Comparison of ENCODE assay signal across 13 cellular contexts in the genomic region with DNA sequence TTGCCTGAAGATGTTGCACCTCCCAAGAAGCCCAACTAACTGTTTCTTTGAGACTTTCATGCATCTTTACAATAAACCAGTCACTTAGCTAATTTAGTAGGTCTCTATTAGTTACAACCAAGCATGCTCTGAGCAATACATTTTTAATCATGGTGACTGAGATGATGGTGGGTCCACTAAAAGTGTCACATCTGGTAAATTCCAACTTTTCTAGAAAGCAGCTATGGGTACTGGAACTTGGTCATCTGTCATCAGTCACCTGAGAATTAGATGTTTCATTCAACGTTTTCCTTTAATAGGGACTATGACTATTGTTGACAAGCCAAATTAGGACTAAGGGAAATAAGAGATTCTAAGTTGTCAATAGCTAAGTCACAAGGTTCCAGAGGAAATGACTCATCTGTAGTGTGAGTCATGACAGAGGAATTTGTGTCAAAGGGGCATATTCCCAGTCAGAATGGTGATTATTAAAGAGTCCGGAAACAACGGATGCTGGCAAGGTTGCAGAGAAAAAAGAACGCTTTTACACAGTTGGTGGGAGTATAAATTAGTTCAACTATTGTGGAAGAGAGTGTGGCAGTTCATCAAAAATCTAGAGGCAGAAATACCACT.
DNase-seq lines count a peak whose midpoint lies in the region; ATAC-seq, FAIRE-seq and TF ChIP-seq lines count a peak whose summit lies in the region.
"Had no signal": no experiment of that assay in that cellular context is flagged by ENCODE, and none has a peak within 500 bp of the region (broad histone marks: within the 10 kb centered on the region; RNA-seq: fewer than 3 reads in every experiment).

No MANE protein-coding gene starts in this region.

- H3K4me1 Mint-ChIP-seq in astrocyte (ENCODE audit: low read depth, unreplicated experiment), result peaks cover 11% of the 10 kb centered on the region
- H3K4me1 Mint-ChIP-seq: activated T-helper 17 cell treated with anti-CD3 and anti-CD28 coated beads, Interleukin-2, amount 50 U/mL, for 72 hours had no signal

- no peaks in the 10 kb centered on the region for H3K36me3 ChIP-seq in astrocyte (ENCODE audit: insufficient read depth, low read length)
- H3K36me3 ChIP-seq: heart left ventricle, vagina had no signal

- H4K20me1 ChIP-seq in astrocyte (ENCODE audit: insufficient read depth, low read length), result no peaks in the 10 kb centered on the region

- no peaks in the 10 kb centered on the region for H3K36me3 Mint-ChIP-seq in astrocyte (ENCODE audit: low read depth, unreplicated experiment)

- peak; percentile 9 for DNase-seq in HS-5 (ENCODE audit: low read depth)
- DNase-seq in astrocyte (ENCODE audit: low read depth), result peak; percentile 71
- DNase-seq in hepatic stellate cell (ENCODE audit: low spot score), result peak; percentile 14
- no peak for DNase-seq in NCI-H1930 (lab: John Stamatoyannopoulos, UW)
- no peak for DNase-seq in D341Med (ENCODE audit: low spot score)
- no peak for DNase-seq in activated naive CD4-positive, alpha-beta T cell treated with anti-CD3 and anti-CD28 coated beads, Interleukin-2, amount 50 U/mL, for 16 hours
- DNase-seq: heart left ventricle, NCI-H345 had no signal

- peak overlapping the region; percentile 5 for H2AFZ ChIP-seq in astrocyte (ENCODE audit: low read depth, low read length)

- no peak overlapping the region for H3K27ac ChIP-seq in astrocyte (ENCODE audit: low read depth, low read length)
- H3K27ac ChIP-seq: heart left ventricle, KMS-11, vagina had no signal

- ATAC-seq in GM18511 (IDR thresholded peaks at IDR 0.05; ENCODE audit: unreplicated experiment), result no peak
- ATAC-seq: activated CD4-positive, CD25-positive, alpha-beta regulatory T cell treated with anti-CD3 and anti-CD28 coated beads, Interleukin-2, amount 50 U/mL, for 24 hours; activated T-helper 17 cell treated with anti-CD3 and anti-CD28 coated beads, Interleukin-2, amount 50 U/mL, for 72 hours had no signal

- H3K9me3 Mint-ChIP-seq in astrocyte (ENCODE audit: unreplicated experiment), result peaks cover 9% of the 10 kb centered on the region

- no peaks in the 10 kb centered on the region for H3K27me3 Mint-ChIP-seq in astrocyte (ENCODE audit: low read depth, unreplicated experiment)
- H3K27me3 Mint-ChIP-seq: activated T-helper 17 cell treated with anti-CD3 and anti-CD28 coated beads, Interleukin-2, amount 50 U/mL, for 72 hours had no signal

- H3K27me3 ChIP-seq in astrocyte (ENCODE audit: insufficient read depth, low read length), result no peaks in the 10 kb centered on the region
- H3K27me3 ChIP-seq: vagina had no signal

- H3K4me3 ChIP-seq in astrocyte (ENCODE audit: insufficient read depth, low read depth, low read length), result no peak overlapping the region
- H3K4me3 ChIP-seq: heart left ventricle, vagina had no signal

- H3K4me3 Mint-ChIP-seq in astrocyte (ENCODE audit: unreplicated experiment), result no peak overlapping the region
- H3K4me3 Mint-ChIP-seq: activated T-helper 17 cell treated with anti-CD3 and anti-CD28 coated beads, Interleukin-2, amount 50 U/mL, for 72 hours had no signal

- FAIRE-seq in astrocyte (lab: Jason Lieb, UNC), result no peak

- H3K4me2 ChIP-seq in astrocyte (ENCODE audit: low read length), result peak overlapping the region; percentile 37
- H3K4me2 ChIP-seq: KMS-11 had no signal

- no peak overlapping the region for H3K9ac ChIP-seq in astrocyte (ENCODE audit: low read length)
- H3K9ac ChIP-seq: KMS-11 had no signal

- peaks cover 4% of the 10 kb centered on the region for H3K4me1 ChIP-seq in astrocyte (ENCODE audit: insufficient read depth, low read length)
- H3K4me1 ChIP-seq: vagina had no signal

- H3K79me2 ChIP-seq in astrocyte (ENCODE audit: insufficient read depth, low read length), result no peaks in the 10 kb centered on the region

- no peak overlapping the region for H3K27ac Mint-ChIP-seq in astrocyte (ENCODE audit: unreplicated experiment)
- H3K27ac Mint-ChIP-seq: activated T-helper 17 cell treated with anti-CD3 and anti-CD28 coated beads, Interleukin-2, amount 50 U/mL, for 72 hours had no signal

- TF ChIP-seq CTCF in astrocyte (IDR thresholded peaks at IDR 0.05; ENCODE audit: insufficient read depth, low read depth, low read length), result no peak

- no peaks in the 10 kb centered on the region for H3K9me3 ChIP-seq in astrocyte (ENCODE audit: insufficient read depth, low read depth, low read length)
- H3K9me3 ChIP-seq: vagina had no signal

Comparison
In these comparisons a context has a peak if more than half of its experiments do, and no peak if none do; other contexts are left out.
1. DNase-seq: peak in HS-5 (single experiment), astrocyte (single experiment) and hepatic stellate cell (single experiment); none in NCI-H1930 (0 of 2), D341Med (single experiment) and activated naive CD4-positive, alpha-beta T cell treated with anti-CD3 and anti-CD28 coated beads, Interleukin-2, amount 50 U/mL, for 16 hours (single experiment).